10 cellular contexts compared by ENCODE assay signal in the genomic region with DNA sequence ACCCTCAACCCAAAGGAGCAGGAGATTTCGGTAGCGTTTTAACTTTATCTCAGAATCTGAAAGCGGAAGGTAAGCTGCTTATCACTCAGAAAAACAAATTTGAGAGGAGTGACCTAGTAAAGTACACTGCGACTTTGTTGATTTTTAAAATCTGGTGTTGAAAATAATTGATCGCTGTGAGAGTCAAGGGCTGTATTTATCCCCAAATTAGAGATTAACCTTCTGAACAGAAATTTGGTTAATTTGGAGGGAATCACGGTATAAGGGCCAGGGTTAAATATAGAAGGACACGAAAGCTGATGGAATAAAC. TPM values are rescaled to one million over a fixed set of nuclear protein-coding genes. Genes with fewer than 3 reads are reported as not detected.
DNase-seq lines count a peak whose midpoint lies in the region; ATAC-seq and TF ChIP-seq lines count a peak whose summit lies in the region.
"Had no signal": no experiment of that assay in that cellular context is flagged by ENCODE, and none has a peak within 500 bp of the region (broad histone marks: within the 10 kb centered on the region; RNA-seq: fewer than 3 reads in every experiment).

No MANE protein-coding gene starts in this region.

- peak overlapping the region; percentile 59; the same call in 1 of the 2 replicates for H3K27ac Mint-ChIP-seq in GM23338
- no peak overlapping the region for H3K27ac Mint-ChIP-seq in activated T-helper 2 cell treated with anti-CD3 and anti-CD28 coated beads, Interferon-gamma antibody, Interleukin-2, Interleukin-4, amounts not matched to agents 10 μg/mL and 5 μg/mL and 100 μg/mL, durations not matched to agents 14 hours and 24 hours and 36 hours
- no peak overlapping the region for H3K27ac Mint-ChIP-seq in effector memory CD8-positive, alpha-beta T cell
- H3K27ac Mint-ChIP-seq: activated CD4-positive, alpha-beta T cell treated with anti-CD3 and anti-CD28 coated beads for 36 hours had no signal

- H4K20me1 ChIP-seq in GM23338 (replicated peaks; ENCODE audit: insufficient read depth), result no peaks in the 10 kb centered on the region
- no peaks in the 10 kb centered on the region for H4K20me1 ChIP-seq in hepatocyte (ENCODE audit: insufficient read depth, poor library complexity, severe bottlenecking)

- intact Hi-C loops in activated T-helper 2 cell treated with anti-CD3 and anti-CD28 coated beads, Interferon-gamma antibody, Interleukin-2, Interleukin-4, amounts not matched to agents 10 μg/mL and 5 μg/mL and 100 μg/mL, durations not matched to agents 14 hours and 24 hours and 36 hours (cut with micrococcal nuclease), result no loop called here

- H3K27me3 ChIP-seq in GM23338 (ENCODE audit: insufficient read depth) (peaks cover 8% of the 10 kb centered on the region), hepatocyte (no peaks in the 10 kb centered on the region), skeletal muscle tissue (ENCODE audit: control insufficient read depth in 3 of 3, insufficient read depth in 3 of 3, low read length in 3 of 3) (peaks cover 0 to 4% (median 0%) of the 10 kb centered on the region in 3 donors)

- H3K27ac ChIP-seq in GM23338 (ENCODE audit: low read depth), result peak overlapping the region; percentile 80; the same call in 1 of the 2 replicates
- H3K27ac ChIP-seq in hepatocyte, result peak overlapping the region; percentile 86
- peak overlapping the region; percentile 83 for H3K27ac ChIP-seq in skeletal muscle tissue (ENCODE audit: low read depth, low read length)
- H3K27ac ChIP-seq: foreskin keratinocyte had no signal

- TF ChIP-seq CTCF in GM23338 (conservative IDR thresholded peaks at IDR 0.05; ENCODE audit: low read depth in 2 of 2), result no peak
- TF ChIP-seq CTCF in hepatocyte (IDR thresholded peaks at IDR 0.05; ENCODE audit: poor library complexity), result no peak

- H3K4me3 ChIP-seq in GM23338 (peak overlapping the region; percentile 49), hepatocyte (peak overlapping the region; percentile 11), skeletal muscle tissue (ENCODE audit: low read length in 3 of 3) (peak overlapping the region; percentile 60 to 83 (median 75))

- H2AFZ ChIP-seq in GM23338 (peak overlapping the region; percentile 81; the same call in 1 of the 2 replicates), hepatocyte (peak overlapping the region; percentile 50)

- H3K9me3 Mint-ChIP-seq in GM23338, result no peaks in the 10 kb centered on the region
- H3K9me3 Mint-ChIP-seq in activated T-helper 2 cell treated with anti-CD3 and anti-CD28 coated beads, Interferon-gamma antibody, Interleukin-2, Interleukin-4, amounts not matched to agents 10 μg/mL and 5 μg/mL and 100 μg/mL, durations not matched to agents 14 hours and 24 hours and 36 hours, result no peaks in the 10 kb centered on the region
- no peaks in the 10 kb centered on the region for H3K9me3 Mint-ChIP-seq in effector memory CD8-positive, alpha-beta T cell

- H3K4me2 ChIP-seq in GM23338 (peak overlapping the region; percentile 81), hepatocyte (peak overlapping the region; percentile 79)

- H3K36me3 Mint-ChIP-seq in GM23338 (ENCODE audit: low read depth), result no peaks in the 10 kb centered on the region
- H3K36me3 Mint-ChIP-seq in activated T-helper 2 cell treated with anti-CD3 and anti-CD28 coated beads, Interferon-gamma antibody, Interleukin-2, Interleukin-4, amounts not matched to agents 10 μg/mL and 5 μg/mL and 100 μg/mL, durations not matched to agents 14 hours and 24 hours and 36 hours (ENCODE audit: low read depth), result no peaks in the 10 kb centered on the region
- H3K36me3 Mint-ChIP-seq in effector memory CD8-positive, alpha-beta T cell (ENCODE audit: insufficient read depth), result no peaks in the 10 kb centered on the region

- H3K9me3 ChIP-seq in hepatocyte (ENCODE audit: low read depth) (no peaks in the 10 kb centered on the region), skeletal muscle tissue (ENCODE audit: control insufficient read depth in 3 of 3, low read length in 3 of 3) (peaks cover 0 to 2% (median 0%) of the 10 kb centered on the region in 3 donors)

- ATAC-seq in GM23338, result no peak
- ATAC-seq in HG02571 (IDR thresholded peaks at IDR 0.05; ENCODE audit: unreplicated experiment), result no peak
- no peak for ATAC-seq in effector memory CD8-positive, alpha-beta T cell (replicated peaks)
- ATAC-seq: activated CD4-positive, alpha-beta T cell treated with anti-CD3 and anti-CD28 coated beads for 36 hours had no signal

- DNase-seq in GM23338 (ENCODE audit: low spot score) (no peak), hepatocyte (ENCODE audit: low spot score) (no peak), COLO668 (lab: John Stamatoyannopoulos, UW; ENCODE audit: unreplicated experiment) (no peak), EL (no peak)
- DNase-seq in activated T-helper 2 cell treated with anti-CD3 and anti-CD28 coated beads, Interferon-gamma antibody, Interleukin-2, Interleukin-4, amounts not matched to agents 10 μg/mL and 5 μg/mL and 100 μg/mL, durations not matched to agents 14 hours and 24 hours and 36 hours (ENCODE audit: low spot score), result no peak
- no peak for DNase-seq in effector memory CD8-positive, alpha-beta T cell
- DNase-seq: activated CD4-positive, alpha-beta T cell treated with anti-CD3 and anti-CD28 coated beads for 36 hours had no signal

- H3K79me2 ChIP-seq in GM23338 (replicated peaks; ENCODE audit: insufficient read depth), result no peaks in the 10 kb centered on the region
- H3K79me2 ChIP-seq in hepatocyte, result no peaks in the 10 kb centered on the region

- no peaks in the 10 kb centered on the region for H3F3A ChIP-seq in GM23338 (replicated peaks; ENCODE audit: low read depth)

- no peaks in the 10 kb centered on the region for H3K36me3 ChIP-seq in GM23338 (ENCODE audit: insufficient read depth)
- H3K36me3 ChIP-seq in hepatocyte (replicated peaks; ENCODE audit: insufficient read depth, low read depth), result no peaks in the 10 kb centered on the region
- H3K36me3 ChIP-seq in skeletal muscle tissue (ENCODE audit: control insufficient read depth in 3 of 3, insufficient read depth in 3 of 3, low read length in 3 of 3), result no peaks in the 10 kb centered on the region

- H3K4me3 Mint-ChIP-seq in GM23338, result peak overlapping the region; percentile 72
- peak overlapping the region; percentile 42 for H3K4me3 Mint-ChIP-seq in activated T-helper 2 cell treated with anti-CD3 and anti-CD28 coated beads, Interferon-gamma antibody, Interleukin-2, Interleukin-4, amounts not matched to agents 10 μg/mL and 5 μg/mL and 100 μg/mL, durations not matched to agents 14 hours and 24 hours and 36 hours (ENCODE audit: low read depth)
- no peak overlapping the region for H3K4me3 Mint-ChIP-seq in effector memory CD8-positive, alpha-beta T cell
- H3K4me3 Mint-ChIP-seq: activated CD4-positive, alpha-beta T cell treated with anti-CD3 and anti-CD28 coated beads for 36 hours had no signal

- H3K9me2 ChIP-seq in GM23338 (ENCODE audit: insufficient read depth), result no peaks in the 10 kb centered on the region
- no peaks in the 10 kb centered on the region for H3K9me2 ChIP-seq in hepatocyte (replicated peaks; ENCODE audit: insufficient read depth)

- H3K27me3 Mint-ChIP-seq in GM23338 (ENCODE audit: insufficient read depth, low read depth, poor library complexity), result peaks cover 1% of the 10 kb centered on the region
- H3K27me3 Mint-ChIP-seq in activated T-helper 2 cell treated with anti-CD3 and anti-CD28 coated beads, Interferon-gamma antibody, Interleukin-2, Interleukin-4, amounts not matched to agents 10 μg/mL and 5 μg/mL and 100 μg/mL, durations not matched to agents 14 hours and 24 hours and 36 hours (ENCODE audit: low read depth), result peaks cover 43% of the 10 kb centered on the region
- peaks cover 34 to 45% of the 10 kb centered on the region in 2 donors for H3K27me3 Mint-ChIP-seq in effector memory CD8-positive, alpha-beta T cell

- WGBS in hepatocyte (ENCODE audit: low lambda C conversion rate, missing lambda C conversion rate), result 38% methylated on average over 7 of the region's 7 CpGs

- peak overlapping the region; percentile 74 to 86 (median 82) for H3K9ac ChIP-seq in skeletal muscle tissue (ENCODE audit: low read depth in 1 of 3, low read length in 3 of 3)

- H3K4me1 ChIP-seq in GM23338 (ENCODE audit: insufficient read depth) (peaks cover 10% of the 10 kb centered on the region), hepatocyte (ENCODE audit: insufficient read depth) (peaks cover 3% of the 10 kb centered on the region), skeletal muscle tissue (ENCODE audit: control insufficient read depth in 3 of 3, insufficient read depth in 3 of 3, low read length in 3 of 3) (peaks cover 9 to 10% (median 9%) of the 10 kb centered on the region in 3 donors)

- peaks cover 25% of the 10 kb centered on the region for H3K4me1 Mint-ChIP-seq in GM23338
- H3K4me1 Mint-ChIP-seq in activated T-helper 2 cell treated with anti-CD3 and anti-CD28 coated beads, Interferon-gamma antibody, Interleukin-2, Interleukin-4, amounts not matched to agents 10 μg/mL and 5 μg/mL and 100 μg/mL, durations not matched to agents 14 hours and 24 hours and 36 hours (ENCODE audit: low read depth), result peaks cover 6% of the 10 kb centered on the region
- H3K4me1 Mint-ChIP-seq in effector memory CD8-positive, alpha-beta T cell (ENCODE audit: low read depth in 2 of 2), result no peaks in the 10 kb centered on the region

TF ChIP-seq in GM23338, 12 proteins besides CTCF, POLR2A, EP300 and RAD21:
- TF ChIP-seq ZNF114 (CRISPR knock-in tag; IDR thresholded peaks at IDR 0.05), result no peak
- no peak for TF ChIP-seq EZH2 (IDR thresholded peaks at IDR 0.05; ENCODE audit: low read depth, unreplicated experiment)
- no peak for TF ChIP-seq JUNB (IDR thresholded peaks at IDR 0.05; ENCODE audit: unreplicated experiment)
- TF ChIP-seq CREB1 (CRISPR knock-in tag; IDR thresholded peaks at IDR 0.05; ENCODE audit: low read depth), result no peak

RNA-seq across cellular contexts. Expression of a gene that starts 0.2 kb away (rescaled TPM):
- 4.9 and 5.0 TPM in 2 replicates for total RNA-seq in GM23338 (2014; rRNA removed; shearing (Covaris generic))
- polyA plus RNA-seq in GM23338 (2016; fragmentation: Nextera tagmentation; extraction: Ambion mirVana), result 0.99 and 1.2 TPM in 2 replicates
- total RNA-seq in activated T-helper 2 cell treated with anti-CD3 and anti-CD28 coated beads, Interferon-gamma antibody, Interleukin-2, Interleukin-4, amounts not matched to agents 10 μg/mL and 5 μg/mL and 100 μg/mL, durations not matched to agents 14 hours and 24 hours and 36 hours, result 0.14 and 0.16 TPM in 2 replicates
- total RNA-seq in hepatocyte, result 3.8 and 5.9 TPM in 2 replicates
- 1.5 and 2.2 TPM in 2 replicates for polyA plus RNA-seq in hepatocyte
- 15.7 TPM for total RNA-seq in skeletal muscle tissue
- total RNA-seq: activated CD4-positive, alpha-beta T cell treated with anti-CD3 and anti-CD28 coated beads for 36 hours had no signal

Comparison
In these comparisons a context has a peak if more than half of its experiments do, and no peak if none do; other contexts are left out.
1. H3K4me3 ChIP-seq: peak in every context shown above with its lines; median percentile 75 in skeletal muscle tissue; 49 in GM23338; 11 in hepatocyte.
2. H3K4me3 Mint-ChIP-seq: peak in GM23338 (single experiment) and activated T-helper 2 cell treated with anti-CD3 and anti-CD28 coated beads, Interferon-gamma antibody, Interleukin-2, Interleukin-4, amounts not matched to agents 10 μg/mL and 5 μg/mL and 100 μg/mL, durations not matched to agents 14 hours and 24 hours and 36 hours (single experiment); none in effector memory CD8-positive, alpha-beta T cell (0 of 2).
3. Peak in every context shown above with its lines, with median percentiles within 50 percentile points of each other: H3K27ac ChIP-seq.